18 cellular contexts compared by ENCODE assay signal in the genomic region with DNA sequence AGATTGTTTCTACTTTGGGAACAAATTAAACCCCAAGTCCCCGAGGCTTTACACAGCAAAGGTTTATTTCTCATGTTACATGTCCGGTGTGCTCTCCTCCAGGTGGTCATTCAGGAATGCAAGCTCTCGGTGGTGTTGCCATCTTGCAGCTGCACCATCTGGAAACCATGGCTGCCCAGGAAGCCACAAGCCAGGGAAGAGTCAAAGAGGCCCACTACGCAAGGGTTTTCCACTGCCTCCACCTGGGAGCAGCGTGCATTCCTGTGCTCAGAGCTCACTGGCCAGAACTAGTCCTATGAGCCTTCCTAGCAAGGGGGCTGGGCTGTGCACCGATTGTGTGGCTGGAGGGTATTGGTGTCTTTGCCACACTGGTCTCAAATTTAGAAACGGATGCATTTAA.
DNase-seq lines count a peak whose midpoint lies in the region; ATAC-seq and TF ChIP-seq lines count a peak whose summit lies in the region.
"Had no signal": no experiment of that assay in that cellular context is flagged by ENCODE, and none has a peak within 500 bp of the region (broad histone marks: within the 10 kb centered on the region; RNA-seq: fewer than 3 reads in every experiment).

No MANE protein-coding gene starts in this region.

- peak overlapping the region; percentile 77 for H3K27ac Mint-ChIP-seq in nephron progenitor cell
- H3K27ac Mint-ChIP-seq: CD4-positive, alpha-beta T cell; HFFc6 had no signal

- no peak for ATAC-seq in HG02763 (IDR thresholded peaks at IDR 0.05; ENCODE audit: unreplicated experiment)
- no peak for ATAC-seq in GM19351 (IDR thresholded peaks at IDR 0.05; ENCODE audit: unreplicated experiment)
- ATAC-seq: A549, HCT116 had no signal

- no peak for TF ChIP-seq CTCF in nephron progenitor cell (IDR thresholded peaks at IDR 0.05)

- H3K4me1 Mint-ChIP-seq in nephron progenitor cell: peaks cover 33% of the 10 kb centered on the region

- H3K27me3 Mint-ChIP-seq in nephron progenitor cell (ENCODE audit: low read depth, poor library complexity): peaks cover 35% of the 10 kb centered on the region

- peak; percentile 7 for DNase-seq in NCI-H82 (lab: John Stamatoyannopoulos, UW)
- no peak for DNase-seq in NCI-H82 treated with DMSO at 0.1 percent for 48 hours (lab: John Stamatoyannopoulos, UW; ENCODE audit: unreplicated experiment)
- peak; percentile 77 for DNase-seq in RPMI7951 (ENCODE audit: low read depth)
- DNase-seq in epidermal melanocyte (ENCODE audit: insufficient read length, low spot score): peak; percentile 13
- DNase-seq in nephron progenitor cell: no peak
- no peak for DNase-seq in activated gamma-delta T cell treated with Interleukin-2 at 50 U/mL for 16 hours
- DNase-seq: AML-193; Caco-2; CD4-positive, alpha-beta T cell; DMS79; GDM1; GOT3; H7; HFFc6 had no signal

- no peak overlapping the region for H3K4me3 Mint-ChIP-seq in nephron progenitor cell
- H3K4me3 Mint-ChIP-seq: CD4-positive, alpha-beta T cell; HFFc6 had no signal

- no peaks in the 10 kb centered on the region for H3K9me3 Mint-ChIP-seq in nephron progenitor cell
- H3K9me3 Mint-ChIP-seq: CD4-positive, alpha-beta T cell; HFFc6 had no signal

- no peaks in the 10 kb centered on the region for H3K36me3 Mint-ChIP-seq in nephron progenitor cell (ENCODE audit: low read depth)

Comparison
In these comparisons a context has a peak if more than half of its experiments do, and no peak if none do; other contexts are left out.
1. DNase-seq: peak in NCI-H82 (single experiment), RPMI7951 (single experiment) and epidermal melanocyte (single experiment); none in NCI-H82 treated with DMSO at 0.1 percent for 48 hours (single experiment), nephron progenitor cell (single experiment) and activated gamma-delta T cell treated with Interleukin-2 at 50 U/mL for 16 hours (single experiment).